Comparison of ENCODE assay signal across 9 cellular contexts in genomic region chr4:88964450-88964849, GRCh38.
DNase-seq lines count a peak whose midpoint lies in the region; ATAC-seq and TF ChIP-seq lines count a peak whose summit lies in the region.
"Had no signal": no experiment of that assay in that cellular context is flagged by ENCODE, and none has a peak within 500 bp of the region (broad histone marks: within the 10 kb centered on the region; RNA-seq: fewer than 3 reads in every experiment).

No MANE protein-coding gene starts in this region.

- H3K9ac ChIP-seq in fibroblast of lung (ENCODE audit: insufficient read depth, low read length), result no peak overlapping the region

- ATAC-seq in GM18861 (IDR thresholded peaks at IDR 0.05; ENCODE audit: unreplicated experiment), result peak; percentile 42
- ATAC-seq in omental fat pad (ENCODE audit: low FRiP score), result no peak
- ATAC-seq in GM19324 (IDR thresholded peaks at IDR 0.05; ENCODE audit: low FRiP score, unreplicated experiment), result no peak
- ATAC-seq: left lobe of liver had no signal

- no peaks in the 10 kb centered on the region for H3K4me1 ChIP-seq in fibroblast of lung (ENCODE audit: control insufficient read depth, extremely low read depth, insufficient read depth, low read length)

- H3K4me2 ChIP-seq in fibroblast of lung (ENCODE audit: extremely low read depth, insufficient read depth, low read length), result no peak overlapping the region

- TF ChIP-seq CTCF in BJ (IDR thresholded peaks at IDR 0.05; ENCODE audit: insufficient read depth, low read depth, low read length) (no peak), fibroblast of lung (conservative IDR thresholded peaks at IDR 0.05 in 1 of 2, IDR thresholded peaks at IDR 0.05 in 1 of 2; ENCODE audit: low read depth in 1 of 2, low read length in 2 of 2) (no peak), omental fat pad (IDR thresholded peaks at IDR 0.05) (no peak)

- H4K20me1 ChIP-seq in fibroblast of lung (ENCODE audit: control insufficient read depth, extremely low read depth, insufficient read depth, low read length), result no peaks in the 10 kb centered on the region

- POLR2A ChIA-PET in BJ (lab: Charles Lee), result no interaction called here

- H3K9me3 ChIP-seq in MG63 (no peaks in the 10 kb centered on the region), fibroblast of lung (ENCODE audit: control insufficient read depth, insufficient read depth, low read depth, low read length) (no peaks in the 10 kb centered on the region)

- H3K27me3 ChIP-seq in BJ (ENCODE audit: control insufficient read depth, insufficient read depth, low read length) (no peaks in the 10 kb centered on the region), MG63 (no peaks in the 10 kb centered on the region), fibroblast of lung (ENCODE audit: control insufficient read depth, insufficient read depth, low read length) (no peaks in the 10 kb centered on the region)

- no peak overlapping the region for H2AFZ ChIP-seq in fibroblast of lung (ENCODE audit: low read length)

- H3K36me3 ChIP-seq in BJ (ENCODE audit: control insufficient read depth, insufficient read depth, low read length), result no peaks in the 10 kb centered on the region
- no peaks in the 10 kb centered on the region for H3K36me3 ChIP-seq in MG63
- H3K36me3 ChIP-seq in fibroblast of lung (ENCODE audit: control insufficient read depth, insufficient read depth, low read length), result no peaks in the 10 kb centered on the region

- CTCF ChIA-PET in BJ (lab: Yijun Ruan, JAX), result interaction anchor here (1.4 kb wide), 1 partner anchor 10 kb away, joined by 3 read pairs; no protein-coding TSS in a partner anchor

- no peak overlapping the region for H3K4me3 ChIP-seq in BJ (ENCODE audit: low read depth, low read length)
- no peak overlapping the region for H3K4me3 ChIP-seq in MG63
- no peak overlapping the region for H3K4me3 ChIP-seq in fibroblast of lung (replicated peaks in 1 of 4; ENCODE audit: control extremely low read depth in 1 of 4, insufficient read depth in 1 of 4, low read depth in 3 of 4, low read length in 4 of 4)

- no peak overlapping the region for H3K27ac ChIP-seq in fibroblast of lung (ENCODE audit: insufficient read depth, low read length)

- DNase-seq in BJ (ENCODE audit: low read depth) (peak; percentile 4), MG63 (peak; percentile 6), fibroblast of lung (ENCODE audit: low read depth in 2 of 2) (peak; percentile 69 to 73), omental fat pad (ENCODE audit: low spot score) (no peak), cortex of kidney (lab: John Stamatoyannopoulos, UW) (no peak), middle frontal gyrus (ENCODE audit: extremely low spot score, low spot score) (no peak)

- no peaks in the 10 kb centered on the region for H3K79me2 ChIP-seq in fibroblast of lung (ENCODE audit: control insufficient read depth, insufficient read depth, low read length)

Comparison
In these comparisons a context has a peak if more than half of its experiments do, and no peak if none do; other contexts are left out.
1. DNase-seq: peak in BJ (single experiment), MG63 (single experiment) and fibroblast of lung (2 of 2); none in omental fat pad (single experiment), cortex of kidney (single experiment) and middle frontal gyrus (single experiment).